7 cellular contexts compared by ENCODE assay signal in genomic region chr11:108620958-108621772, GRCh38. TPM values are rescaled to one million over a fixed set of nuclear protein-coding genes. Genes with fewer than 3 reads are reported as not detected.
DNase-seq lines count a peak whose midpoint lies in the region; ATAC-seq and TF ChIP-seq lines count a peak whose summit lies in the region.

No MANE protein-coding gene starts in this region.

- H2BK12ac ChIP-seq in mesenchymal stem cell (ENCODE audit: low read length in 2 of 2): no peak overlapping the region

- no peak overlapping the region for H3K18ac ChIP-seq in mesenchymal stem cell (ENCODE audit: low read depth in 1 of 2, low read length in 2 of 2)

- no peak overlapping the region for H2AK5ac ChIP-seq in mesenchymal stem cell (ENCODE audit: low read length, severe bottlenecking)

- peak; percentile 34 for DNase-seq in GM23248
- DNase-seq in mesenchymal stem cell: peak; percentile 24
- DNase-seq in NCI-H2196 (lab: John Stamatoyannopoulos, UW; ENCODE audit: unreplicated experiment): no peak
- DNase-seq in NCI-H146 (lab: John Stamatoyannopoulos, UW): no peak
- no peak for DNase-seq in hepatocyte (ENCODE audit: low spot score)

- no peak overlapping the region for H2BK120ac ChIP-seq in mesenchymal stem cell (ENCODE audit: low read depth, low read length)

- 91% methylated on average over 2 of the region's 2 CpGs for WGBS in GM23248 (ENCODE audit: low coverage in 1 of 2, low lambda C conversion rate in 2 of 2, missing lambda C conversion rate in 2 of 2), 2 experiments
- 96% methylated on average over 1 of the region's 2 CpGs for WGBS in mesenchymal stem cell
- WGBS in hepatocyte (ENCODE audit: low lambda C conversion rate, missing lambda C conversion rate): 80% methylated on average over 2 of the region's 2 CpGs

- H3K27me3 ChIP-seq in GM23248 (replicated peaks; ENCODE audit: insufficient read depth) (peaks cover 5% of the 10 kb centered on the region; the same call in 1 of the 2 replicates), mesenchymal stem cell (ENCODE audit: control insufficient read depth in 1 of 2, insufficient read depth in 1 of 2, low read length in 2 of 2) (no peaks in the 10 kb centered on the region), hepatocyte (peaks cover 25% of the 10 kb centered on the region)

- in situ Hi-C loops in GM23248 (cut with MboI): no loop called here

- no peaks in the 10 kb centered on the region for H3K9me3 ChIP-seq in GM23248 (ENCODE audit: low read depth)
- no peaks in the 10 kb centered on the region for H3K9me3 ChIP-seq in mesenchymal stem cell (ENCODE audit: control insufficient read depth, low read length)
- H3K9me3 ChIP-seq in hepatocyte (ENCODE audit: low read depth): no peaks in the 10 kb centered on the region

- H3K4me3 ChIP-seq in GM23248 (no peak overlapping the region), mesenchymal stem cell (ENCODE audit: insufficient read depth in 1 of 2, low read depth in 1 of 2, low read length in 2 of 2) (no peak overlapping the region), hepatocyte (no peak overlapping the region)

- H2BK5ac ChIP-seq in mesenchymal stem cell (ENCODE audit: low read depth, low read length, poor library complexity, severe bottlenecking): no peak overlapping the region

- H3K27ac ChIP-seq in GM23248 (no peak overlapping the region), mesenchymal stem cell (ENCODE audit: low read length, poor library complexity, severe bottlenecking) (no peak overlapping the region), hepatocyte (no peak overlapping the region)

- no peak overlapping the region for H3K14ac ChIP-seq in mesenchymal stem cell (ENCODE audit: low read length in 2 of 2)

- ATAC-seq in GM18873 (IDR thresholded peaks at IDR 0.05; ENCODE audit: low FRiP score, unreplicated experiment): peak; percentile 82
- ATAC-seq in HG03571 (IDR thresholded peaks at IDR 0.05; ENCODE audit: unreplicated experiment): peak; percentile 83

- H3K9ac ChIP-seq in GM23248 (no peak overlapping the region), mesenchymal stem cell (ENCODE audit: low read length) (no peak overlapping the region)

- H3K79me2 ChIP-seq in GM23248 (ENCODE audit: insufficient read depth): no peaks in the 10 kb centered on the region
- no peaks in the 10 kb centered on the region for H3K79me2 ChIP-seq in hepatocyte

- TF ChIP-seq CTCF in hepatocyte (IDR thresholded peaks at IDR 0.05; ENCODE audit: poor library complexity): no peak

- H3K4me1 ChIP-seq in GM23248 (ENCODE audit: insufficient read depth) (peaks cover 12% of the 10 kb centered on the region), mesenchymal stem cell (ENCODE audit: control insufficient read depth, insufficient read depth, low read depth, low read length) (peaks cover 2% of the 10 kb centered on the region), hepatocyte (ENCODE audit: insufficient read depth) (no peaks in the 10 kb centered on the region)

- H3K23ac ChIP-seq in mesenchymal stem cell (ENCODE audit: low read length in 2 of 2): no peak overlapping the region

- no peak overlapping the region for H3K4ac ChIP-seq in mesenchymal stem cell (ENCODE audit: low read depth in 1 of 2, low read length in 2 of 2)

- H3F3A ChIP-seq in GM23248 (ENCODE audit: insufficient read depth): no peaks in the 10 kb centered on the region

- H2AFZ ChIP-seq in GM23248 (no peak overlapping the region), mesenchymal stem cell (ENCODE audit: low read depth, low read length) (no peak overlapping the region), hepatocyte (no peak overlapping the region)

- H4K8ac ChIP-seq in mesenchymal stem cell (ENCODE audit: low read length): no peak overlapping the region

- H4K20me1 ChIP-seq in GM23248 (ENCODE audit: insufficient read depth) (no peaks in the 10 kb centered on the region), hepatocyte (ENCODE audit: insufficient read depth, poor library complexity, severe bottlenecking) (no peaks in the 10 kb centered on the region)

- H3K36me3 ChIP-seq in GM23248 (ENCODE audit: low read depth) (no peaks in the 10 kb centered on the region), mesenchymal stem cell (ENCODE audit: control insufficient read depth in 1 of 2, insufficient read depth in 2 of 2, low read depth in 1 of 2, low read length in 2 of 2) (no peaks in the 10 kb centered on the region), hepatocyte (replicated peaks; ENCODE audit: insufficient read depth, low read depth) (no peaks in the 10 kb centered on the region)

- no peaks in the 10 kb centered on the region for H3K79me1 ChIP-seq in mesenchymal stem cell (replicated peaks; ENCODE audit: low read length, poor library complexity, severe bottlenecking)

- H4K91ac ChIP-seq in mesenchymal stem cell (ENCODE audit: low read length): no peak overlapping the region

- H3K9me2 ChIP-seq in GM23248 (ENCODE audit: insufficient read depth) (no peaks in the 10 kb centered on the region), hepatocyte (replicated peaks; ENCODE audit: insufficient read depth) (no peaks in the 10 kb centered on the region)

- no peak overlapping the region for H2BK15ac ChIP-seq in mesenchymal stem cell (ENCODE audit: low read depth, poor library complexity, severe bottlenecking)

- H3K4me2 ChIP-seq in GM23248 (ENCODE audit: unreplicated experiment) (no peak overlapping the region), mesenchymal stem cell (ENCODE audit: low read length, poor library complexity, severe bottlenecking) (no peak overlapping the region), hepatocyte (no peak overlapping the region)

RNA-seq across cellular contexts. Expression of gene EXPH5, which starts 27.6 kb away (rescaled TPM):
- 0.13 TPM in 1 of 2 replicates, not detected in the other for total RNA-seq in GM23248 (2014; rRNA removed; shearing (Covaris generic))
- polyA plus RNA-seq in GM23248 (2016; fragmentation: Nextera tagmentation; extraction: Ambion mirVana): 0.19 TPM in 1 of 2 replicates, not detected in the other
- 0.06 TPM for polyA plus RNA-seq in mesenchymal stem cell (2013, experiment 1 of 2)
- polyA plus RNA-seq in mesenchymal stem cell (2013, experiment 2 of 2): 0.07 TPM
- total RNA-seq in hepatocyte: 3.6 and 4.5 TPM in 2 replicates
- polyA plus RNA-seq in hepatocyte: 1.8 and 2.0 TPM in 2 replicates

RNA-seq across cellular contexts. Expression of gene DDX10, which starts 43.7 kb away (rescaled TPM):
- total RNA-seq in GM23248 (2014; rRNA removed; shearing (Covaris generic)): 11.5 and 31.2 TPM in 2 replicates
- polyA plus RNA-seq in GM23248 (2016; fragmentation: Nextera tagmentation; extraction: Ambion mirVana): 23.6 and 24.0 TPM in 2 replicates
- polyA plus RNA-seq in mesenchymal stem cell (2013, experiment 1 of 2): 66.7 TPM
- polyA plus RNA-seq in mesenchymal stem cell (2013, experiment 2 of 2): 66.3 TPM
- total RNA-seq in hepatocyte: 13.9 and 17.2 TPM in 2 replicates
- polyA plus RNA-seq in hepatocyte: 9.6 and 14.5 TPM in 2 replicates

Comparison
In these comparisons a context has a peak if more than half of its experiments do, and no peak if none do; other contexts are left out.
1. DNase-seq: peak in GM23248 (single experiment) and mesenchymal stem cell (single experiment); none in NCI-H2196 (single experiment), NCI-H146 (single experiment) and hepatocyte (single experiment).